ENCODE assay signal across 9 cellular contexts in the genomic region with DNA sequence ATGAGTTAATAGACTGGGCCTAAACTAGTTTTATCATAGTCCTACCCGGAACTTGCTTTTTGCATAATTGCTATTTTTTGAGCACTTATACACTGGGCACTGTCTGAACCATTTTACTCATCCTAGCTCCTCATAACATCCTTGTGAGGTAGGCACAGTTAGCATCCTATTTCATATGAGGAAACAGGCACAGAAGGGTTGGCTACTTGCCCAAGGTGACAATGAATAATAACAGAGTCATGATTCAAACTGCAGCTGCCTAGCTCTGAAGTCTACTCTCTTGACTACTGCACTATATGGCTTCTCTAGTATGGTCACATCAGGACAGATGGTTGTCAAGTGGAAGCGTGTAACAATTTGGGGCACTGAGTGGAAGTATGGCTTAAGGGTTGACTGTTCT. TPM values are rescaled to one million over a fixed set of nuclear protein-coding genes. Genes with fewer than 3 reads are reported as not detected.
A peak's percentile ranks its signal among the peaks of the same experiment; 100 is the strongest.
DNase-seq lines count a peak whose midpoint lies in the region; ATAC-seq and TF ChIP-seq lines count a peak whose summit lies in the region.
"Had no signal": no experiment of that assay in that cellular context is flagged by ENCODE, and none has a peak within 500 bp of the region (broad histone marks: within the 10 kb centered on the region; RNA-seq: fewer than 3 reads in every experiment).

No MANE protein-coding gene starts in this region.

- in situ Hi-C loops in astrocyte of the spinal cord (cut with HindIII; ENCODE audit: low sequenced_read_pairs), result no loop called here
- in situ Hi-C loops in gastrocnemius medialis (cut with MboI; ENCODE audit: low sequenced_read_pairs in 4 of 4), result no loop called here

- POLR2A ChIA-PET in HEK293 (lab: Yijun Ruan, JAX), result interaction anchor here (2.1 kb wide), 1 partner anchor 18 kb away, joined by 7 read pairs; a partner anchor contains a TSS
- POLR2A ChIA-PET in WTC11 (lab: Charles Lee), result interaction anchor here (1.7 kb wide), 1 partner anchor 18 kb away, joined by 5 read pairs; a partner anchor contains a TSS

- H3K4me3 ChIP-seq in HEK293 (ENCODE audit: low read depth, low read length), result no peak overlapping the region
- H3K4me3 ChIP-seq in astrocyte of the spinal cord (ENCODE audit: low read depth, low read length), result no peak overlapping the region
- H3K4me3 ChIP-seq in gastrocnemius medialis, result no peak overlapping the region
- H3K4me3 ChIP-seq: testis had no signal

- H3K4me3 Mint-ChIP-seq in WTC11, result no peak overlapping the region
- H3K4me3 Mint-ChIP-seq: activated naive CD8-positive, alpha-beta T cell had no signal

- no peaks in the 10 kb centered on the region for H3K36me3 ChIP-seq in HEK293 (ENCODE audit: control insufficient read depth in 2 of 2, insufficient read depth in 1 of 2, low read length in 2 of 2)
- H3K36me3 ChIP-seq in gastrocnemius medialis, result no peaks in the 10 kb centered on the region

- TF ChIP-seq CTCF in HEK293 (tag by site-specific recombination; IDR thresholded peaks at IDR 0.05), result no peak
- TF ChIP-seq CTCF in astrocyte of the spinal cord (IDR thresholded peaks at IDR 0.05; ENCODE audit: low read depth, low read length), result no peak
- TF ChIP-seq CTCF in gastrocnemius medialis (IDR thresholded peaks at IDR 0.05 in 4 of 5, conservative IDR thresholded peaks at IDR 0.05 in 1 of 5), result no peak
- TF ChIP-seq CTCF in WTC11 (IDR thresholded peaks at IDR 0.05), result no peak

- H3K27ac ChIP-seq in HEK293 (ENCODE audit: extremely low read depth, low read depth, low read length) (no peak overlapping the region), gastrocnemius medialis (no peak overlapping the region)
- H3K27ac ChIP-seq: testis had no signal

- H3K27me3 Mint-ChIP-seq in WTC11 (ENCODE audit: low read depth), result no peaks in the 10 kb centered on the region; the same call in 1 of the 2 replicates
- H3K27me3 Mint-ChIP-seq: activated naive CD8-positive, alpha-beta T cell had no signal

- H3K27me3 ChIP-seq in gastrocnemius medialis, result no peaks in the 10 kb centered on the region
- H3K27me3 ChIP-seq: testis had no signal

- H3K36me3 Mint-ChIP-seq in WTC11, result no peaks in the 10 kb centered on the region
- H3K36me3 Mint-ChIP-seq: activated naive CD8-positive, alpha-beta T cell had no signal

- CTCF ChIA-PET in HEK293 (lab: Yijun Ruan, JAX) (no interaction called here), WTC11 (lab: Charles Lee) (no interaction called here)

- H3K4me1 Mint-ChIP-seq in WTC11, result no peaks in the 10 kb centered on the region

- DNase-seq in NCI-H2171 treated with DMSO at 0.1 percent for 48 hours (lab: John Stamatoyannopoulos, UW) (peak; percentile 97), astrocyte of the spinal cord (ENCODE audit: low read depth, low spot score) (peak; percentile 61), gastrocnemius medialis (peak; percentile 13 to 16), SKM-1 (lab: John Stamatoyannopoulos, UW; ENCODE audit: unreplicated experiment) (no peak), WTC11 (ENCODE audit: low spot score) (no peak), GDM1 (lab: John Stamatoyannopoulos, UW) (no peak)
- DNase-seq: testis had no signal

- H3K9me3 Mint-ChIP-seq in WTC11, result no peaks in the 10 kb centered on the region

- H3K4me1 ChIP-seq in HEK293 (ENCODE audit: control insufficient read depth, insufficient read depth, low read length) (no peaks in the 10 kb centered on the region), gastrocnemius medialis (no peaks in the 10 kb centered on the region)
- H3K4me1 ChIP-seq: testis had no signal

- intact Hi-C loops in gastrocnemius medialis (cut with DNase I; ENCODE audit: low total_unique reads), result no loop called here

- no peaks in the 10 kb centered on the region for H3K9me3 ChIP-seq in HEK293 (ENCODE audit: control insufficient read depth, insufficient read depth, low read depth, low read length)
- H3K9me3 ChIP-seq in gastrocnemius medialis, result no peaks in the 10 kb centered on the region
- H3K9me3 ChIP-seq: testis had no signal

- no peak overlapping the region for H3K27ac Mint-ChIP-seq in WTC11
- H3K27ac Mint-ChIP-seq: activated naive CD8-positive, alpha-beta T cell had no signal

- no peak for TF ChIP-seq POLR2A in gastrocnemius medialis (IDR thresholded peaks at IDR 0.05)

- ATAC-seq in gastrocnemius medialis (peak; percentile 81 to 88), WTC11 (no peak)

TF ChIP-seq in HEK293, 187 proteins besides CTCF, POLR2A, EP300 and RAD21 (continues in another document):
- no peak for TF ChIP-seq ZNF121 (tag by site-specific recombination; IDR thresholded peaks at IDR 0.05)
- TF ChIP-seq HOXC10 (CRISPR knock-in tag; IDR thresholded peaks at IDR 0.05), result no peak
- no peak for TF ChIP-seq ZNF596 (tag by site-specific recombination; IDR thresholded peaks at IDR 0.05)
- 0 out of 2 replicates have a peak, but pooled peaks have one; percentile 28 for TF ChIP-seq ZNF133 (tag by site-specific recombination; IDR thresholded peaks at IDR 0.05)
- TF ChIP-seq ZNF555 (tag by site-specific recombination; conservative IDR thresholded peaks at IDR 0.05), result no peak
- TF ChIP-seq ZNF747 (tag by site-specific recombination; IDR thresholded peaks at IDR 0.05), result no peak
- peak; percentile 36; the same call in 1 of the 2 replicates for TF ChIP-seq ZNF600 (tag by site-specific recombination; IDR thresholded peaks at IDR 0.05)
- TF ChIP-seq ZNF223 (tag by site-specific recombination; IDR thresholded peaks at IDR 0.05), result no peak
- TF ChIP-seq ZNF426 (tag by site-specific recombination; IDR thresholded peaks at IDR 0.05), result no peak
- no peak for TF ChIP-seq IKZF3 (tag by site-specific recombination; IDR thresholded peaks at IDR 0.05)
- TF ChIP-seq ZNF174 (tag by site-specific recombination; IDR thresholded peaks at IDR 0.05), result no peak
- no peak for TF ChIP-seq ZNF132 (tag by site-specific recombination; IDR thresholded peaks at IDR 0.05; ENCODE audit: borderline replicate concordance)
- TF ChIP-seq, protein P1, sequence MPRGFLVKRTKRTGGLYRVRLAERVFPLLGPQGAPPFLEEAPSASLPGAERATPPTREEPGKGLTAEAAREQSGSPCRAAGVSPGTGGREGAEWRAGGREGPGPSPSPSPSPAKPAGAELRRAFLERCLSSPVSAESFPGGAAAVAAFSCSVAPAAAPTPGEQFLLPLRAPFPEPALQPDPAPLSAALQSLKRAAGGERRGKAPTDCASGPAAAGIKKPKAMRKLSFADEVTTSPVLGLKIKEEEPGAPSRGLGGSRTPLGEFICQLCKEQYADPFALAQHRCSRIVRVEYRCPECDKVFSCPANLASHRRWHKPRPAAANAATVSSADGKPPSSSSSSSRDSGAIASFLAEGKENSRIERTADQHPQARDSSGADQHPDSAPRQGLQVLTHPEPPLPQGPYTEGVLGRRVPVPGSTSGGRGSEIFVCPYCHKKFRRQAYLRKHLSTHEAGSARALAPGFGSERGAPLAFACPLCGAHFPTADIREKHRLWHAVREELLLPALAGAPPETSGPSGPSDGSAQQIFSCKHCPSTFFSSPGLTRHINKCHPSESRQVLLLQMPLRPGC (tag by site-specific recombination; IDR thresholded peaks at IDR 0.05), result no peak

TF ChIP-seq in WTC11, 78 proteins besides CTCF, POLR2A, EP300 and RAD21 (continues in another document):
- TF ChIP-seq, protein P2, sequence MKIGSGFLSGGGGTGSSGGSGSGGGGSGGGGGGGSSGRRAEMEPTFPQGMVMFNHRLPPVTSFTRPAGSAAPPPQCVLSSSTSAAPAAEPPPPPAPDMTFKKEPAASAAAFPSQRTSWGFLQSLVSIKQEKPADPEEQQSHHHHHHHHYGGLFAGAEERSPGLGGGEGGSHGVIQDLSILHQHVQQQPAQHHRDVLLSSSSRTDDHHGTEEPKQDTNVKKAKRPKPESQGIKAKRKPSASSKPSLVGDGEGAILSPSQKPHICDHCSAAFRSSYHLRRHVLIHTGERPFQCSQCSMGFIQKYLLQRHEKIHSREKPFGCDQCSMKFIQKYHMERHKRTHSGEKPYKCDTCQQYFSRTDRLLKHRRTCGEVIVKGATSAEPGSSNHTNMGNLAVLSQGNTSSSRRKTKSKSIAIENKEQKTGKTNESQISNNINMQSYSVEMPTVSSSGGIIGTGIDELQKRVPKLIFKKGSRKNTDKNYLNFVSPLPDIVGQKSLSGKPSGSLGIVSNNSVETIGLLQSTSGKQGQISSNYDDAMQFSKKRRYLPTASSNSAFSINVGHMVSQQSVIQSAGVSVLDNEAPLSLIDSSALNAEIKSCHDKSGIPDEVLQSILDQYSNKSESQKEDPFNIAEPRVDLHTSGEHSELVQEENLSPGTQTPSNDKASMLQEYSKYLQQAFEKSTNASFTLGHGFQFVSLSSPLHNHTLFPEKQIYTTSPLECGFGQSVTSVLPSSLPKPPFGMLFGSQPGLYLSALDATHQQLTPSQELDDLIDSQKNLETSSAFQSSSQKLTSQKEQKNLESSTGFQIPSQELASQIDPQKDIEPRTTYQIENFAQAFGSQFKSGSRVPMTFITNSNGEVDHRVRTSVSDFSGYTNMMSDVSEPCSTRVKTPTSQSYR (CRISPR knock-in tag; IDR thresholded peaks at IDR 0.05), result no peak
- TF ChIP-seq, protein P3, sequence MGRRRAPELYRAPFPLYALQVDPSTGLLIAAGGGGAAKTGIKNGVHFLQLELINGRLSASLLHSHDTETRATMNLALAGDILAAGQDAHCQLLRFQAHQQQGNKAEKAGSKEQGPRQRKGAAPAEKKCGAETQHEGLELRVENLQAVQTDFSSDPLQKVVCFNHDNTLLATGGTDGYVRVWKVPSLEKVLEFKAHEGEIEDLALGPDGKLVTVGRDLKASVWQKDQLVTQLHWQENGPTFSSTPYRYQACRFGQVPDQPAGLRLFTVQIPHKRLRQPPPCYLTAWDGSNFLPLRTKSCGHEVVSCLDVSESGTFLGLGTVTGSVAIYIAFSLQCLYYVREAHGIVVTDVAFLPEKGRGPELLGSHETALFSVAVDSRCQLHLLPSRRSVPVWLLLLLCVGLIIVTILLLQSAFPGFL (CRISPR knock-in tag; IDR thresholded peaks at IDR 0.05; ENCODE audit: borderline replicate concordance), result no peak
- TF ChIP-seq MXD4 (CRISPR knock-in tag; IDR thresholded peaks at IDR 0.05; ENCODE audit: borderline replicate concordance) (no peak), KAT7 (CRISPR knock-in tag; IDR thresholded peaks at IDR 0.05; ENCODE audit: borderline replicate concordance) (no peak)
- TF ChIP-seq, protein P4, sequence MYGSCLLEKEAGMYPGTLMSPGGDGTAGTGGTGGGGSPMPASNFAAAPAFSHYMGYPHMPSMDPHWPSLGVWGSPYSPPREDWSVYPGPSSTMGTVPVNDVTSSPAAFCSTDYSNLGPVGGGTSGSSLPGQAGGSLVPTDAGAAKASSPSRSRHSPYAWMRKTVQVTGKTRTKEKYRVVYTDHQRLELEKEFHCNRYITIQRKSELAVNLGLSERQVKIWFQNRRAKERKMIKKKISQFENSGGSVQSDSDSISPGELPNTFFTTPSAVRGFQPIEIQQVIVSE (CRISPR knock-in tag; IDR thresholded peaks at IDR 0.05; ENCODE audit: borderline replicate concordance), result no peak
- TF ChIP-seq, protein P5, sequence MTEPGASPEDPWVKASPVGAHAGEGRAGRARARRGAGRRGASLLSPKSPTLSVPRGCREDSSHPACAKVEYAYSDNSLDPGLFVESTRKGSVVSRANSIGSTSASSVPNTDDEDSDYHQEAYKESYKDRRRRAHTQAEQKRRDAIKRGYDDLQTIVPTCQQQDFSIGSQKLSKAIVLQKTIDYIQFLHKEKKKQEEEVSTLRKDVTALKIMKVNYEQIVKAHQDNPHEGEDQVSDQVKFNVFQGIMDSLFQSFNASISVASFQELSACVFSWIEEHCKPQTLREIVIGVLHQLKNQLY (CRISPR knock-in tag; IDR thresholded peaks at IDR 0.05), result no peak

RNA-seq across cellular contexts. Expression of a gene that starts 18.2 kb away (rescaled TPM):
- total RNA-seq in gastrocnemius medialis, result 10 to 100 TPM; 17.6 to 88.9 (median 37.8) TPM
- total RNA-seq in WTC11 (2021), result 24.1 to 25.7 TPM (median 25.4 TPM) in 3 replicates

Comparison
In these comparisons a context has a peak if more than half of its experiments do, and no peak if none do; other contexts are left out.
1. DNase-seq: peak in NCI-H2171 treated with DMSO at 0.1 percent for 48 hours (single experiment), astrocyte of the spinal cord (single experiment) and gastrocnemius medialis (2 of 2); none in SKM-1 (single experiment), WTC11 (single experiment) and GDM1 (single experiment).